15 cellular contexts compared by ENCODE assay signal in the genomic region with DNA sequence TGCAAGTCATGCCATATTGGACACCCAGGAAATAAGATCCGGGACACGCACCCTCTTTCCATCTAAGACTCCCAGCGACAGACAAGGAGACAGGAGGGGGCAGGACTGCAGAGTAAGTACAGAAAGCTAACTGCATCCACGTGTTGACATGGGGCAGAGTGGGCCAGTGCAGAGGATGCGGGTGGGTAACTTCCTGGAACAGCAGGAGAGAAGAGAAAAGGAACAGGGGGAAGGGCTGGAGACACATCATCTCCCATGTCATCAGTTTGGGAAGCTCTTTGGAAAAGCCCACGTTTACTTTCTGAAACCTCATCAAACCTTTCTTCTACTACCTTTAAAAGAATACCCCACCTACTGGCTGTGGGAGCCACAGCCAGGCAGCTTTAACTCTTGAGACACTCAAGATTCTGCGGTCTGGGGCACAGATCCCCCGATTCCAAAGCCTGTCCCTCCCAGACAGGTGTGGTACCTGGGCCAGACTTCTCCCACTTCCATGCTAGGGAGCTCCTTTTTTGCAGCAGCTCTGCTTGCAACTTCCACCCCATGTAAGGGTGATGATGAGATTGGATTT.
DNase-seq lines count a peak whose midpoint lies in the region; ATAC-seq and TF ChIP-seq lines count a peak whose summit lies in the region.
"Had no signal": no experiment of that assay in that cellular context is flagged by ENCODE, and none has a peak within 500 bp of the region (broad histone marks: within the 10 kb centered on the region; RNA-seq: fewer than 3 reads in every experiment).

No MANE protein-coding gene starts in this region.

- H3K9me3 ChIP-seq in ascending aorta: peaks cover 0 to 2% of the 10 kb centered on the region in 2 donors

- H3K27me3 Mint-ChIP-seq in osteocyte (ENCODE audit: unreplicated experiment): no peaks in the 10 kb centered on the region

- intact Hi-C loops in ascending aorta (cut with DNase I): no loop called here

- no peak for ATAC-seq in left lobe of liver

- no peaks in the 10 kb centered on the region for H3K4me1 ChIP-seq in ascending aorta

- H3K27ac ChIP-seq in VCaP: peak overlapping the region; percentile 80
- no peak overlapping the region for H3K27ac ChIP-seq in brain microvascular endothelial cell
- H3K27ac ChIP-seq in ascending aorta: no peak overlapping the region

- H3K4me3 Mint-ChIP-seq in osteocyte (ENCODE audit: unreplicated experiment): no peak overlapping the region
- H3K4me3 Mint-ChIP-seq: CD4-positive, CD25-positive, alpha-beta regulatory T cell had no signal

- H3K27me3 ChIP-seq in brain microvascular endothelial cell (replicated peaks): no peaks in the 10 kb centered on the region
- no peaks in the 10 kb centered on the region for H3K27me3 ChIP-seq in ascending aorta

- peaks cover 16% of the 10 kb centered on the region for H3K9me3 Mint-ChIP-seq in osteocyte (ENCODE audit: unreplicated experiment)

- DNase-seq in NCI-H82 (lab: John Stamatoyannopoulos, UW): peak; percentile 56
- no peak for DNase-seq in NCI-H82 treated with DMSO at 0.1 percent for 48 hours (lab: John Stamatoyannopoulos, UW; ENCODE audit: unreplicated experiment)
- peak; percentile 13 for DNase-seq in ELF-1 (ENCODE audit: low read depth, low spot score)
- DNase-seq in osteocyte (ENCODE audit: extremely low spot score, unreplicated experiment): peak; percentile 38
- no peak for DNase-seq in left lobe of liver (ENCODE audit: low spot score)
- no peak for DNase-seq in brain microvascular endothelial cell
- DNase-seq in ascending aorta (ENCODE audit: low spot score in 2 of 2): no peak
- DNase-seq: Calu3; CD4-positive, CD25-positive, alpha-beta regulatory T cell; Kasumi-1; MV-4-11; NCI-H2029; NCI-H526; SHP77 treated with DMSO at 0.1 percent for 48 hours had no signal

- no peak overlapping the region for H3K4me3 ChIP-seq in brain microvascular endothelial cell (ENCODE audit: low read depth, low read length)
- no peak overlapping the region for H3K4me3 ChIP-seq in ascending aorta

- H3K4me1 Mint-ChIP-seq in osteocyte (ENCODE audit: unreplicated experiment): no peaks in the 10 kb centered on the region

- peak; percentile 53 for TF ChIP-seq CTCF in VCaP (conservative IDR thresholded peaks at IDR 0.05)
- no peak for TF ChIP-seq CTCF in osteocyte (IDR thresholded peaks at IDR 0.05)
- no peak for TF ChIP-seq CTCF in brain microvascular endothelial cell (IDR thresholded peaks at IDR 0.05; ENCODE audit: low read depth, low read length, missing control alignments)
- no peak for TF ChIP-seq CTCF in ascending aorta (IDR thresholded peaks at IDR 0.05)

- no peak overlapping the region for H3K27ac Mint-ChIP-seq in osteocyte (ENCODE audit: unreplicated experiment)

- H3K36me3 ChIP-seq in brain microvascular endothelial cell (replicated peaks) (no peaks in the 10 kb centered on the region), ascending aorta (no peaks in the 10 kb centered on the region)

- in situ Hi-C loops in brain microvascular endothelial cell (cut with HindIII; ENCODE audit: low pct_ligation_motif_present, low sequenced_read_pairs): no loop called here

- no peaks in the 10 kb centered on the region for H3K36me3 Mint-ChIP-seq in osteocyte (ENCODE audit: unreplicated experiment)
- H3K36me3 Mint-ChIP-seq: CD4-positive, CD25-positive, alpha-beta regulatory T cell had no signal

Comparison
In these comparisons a context has a peak if more than half of its experiments do, and no peak if none do; other contexts are left out.
1. DNase-seq: peak in NCI-H82 (single experiment), ELF-1 (single experiment) and osteocyte (single experiment); none in NCI-H82 treated with DMSO at 0.1 percent for 48 hours (single experiment), left lobe of liver (single experiment), brain microvascular endothelial cell (single experiment) and ascending aorta (0 of 2).